Comparison of ENCODE assay signal across 8 cellular contexts in the genomic region with DNA sequence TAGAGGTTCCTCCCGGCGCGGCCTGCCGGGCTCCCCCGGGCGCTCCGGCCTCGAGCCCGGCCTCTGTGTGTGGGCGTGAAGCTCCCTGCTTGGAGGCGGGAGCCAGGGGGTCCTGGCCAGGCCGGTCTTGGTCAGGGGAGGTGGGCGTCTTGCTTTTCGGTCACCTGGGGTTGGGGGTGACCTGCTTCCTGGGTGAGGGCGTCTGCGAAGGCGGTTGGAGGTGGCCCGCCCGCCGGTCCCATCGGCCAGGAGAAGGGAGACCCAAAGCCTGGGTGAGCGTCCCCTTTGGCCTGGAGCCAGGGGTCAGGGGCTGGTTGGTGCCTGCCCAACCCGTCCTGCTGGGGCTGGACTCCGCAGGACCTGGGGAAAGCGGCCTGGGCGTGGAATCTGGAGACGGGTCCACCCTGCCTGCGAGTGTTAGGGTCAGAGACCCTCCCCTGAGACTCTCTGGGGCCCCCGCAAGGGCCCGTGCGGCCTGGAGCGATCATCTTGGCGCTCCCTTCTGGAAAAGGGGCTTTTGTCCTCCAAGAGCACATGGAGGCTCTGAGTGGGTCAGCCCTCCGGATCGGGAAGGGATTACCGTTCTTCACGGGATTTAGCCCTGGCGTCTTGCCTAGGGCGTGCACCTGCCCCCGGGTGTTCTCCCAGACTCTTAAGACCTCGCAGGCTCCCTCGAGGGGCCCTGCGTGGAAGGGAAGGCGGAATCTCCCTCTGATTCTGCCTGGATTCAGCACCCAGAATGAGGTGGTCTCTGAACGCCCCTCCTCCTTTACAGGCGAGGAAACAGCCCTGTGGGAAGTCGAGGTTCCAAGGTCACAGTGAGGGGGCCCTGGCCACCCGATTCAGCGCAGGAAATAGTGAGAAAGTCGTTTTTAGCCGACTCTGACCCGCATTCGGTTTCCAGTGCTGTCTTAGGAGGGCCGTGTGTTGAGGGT. TPM values are rescaled to one million over a fixed set of nuclear protein-coding genes. Genes with fewer than 3 reads are reported as not detected.
DNase-seq lines count a peak whose midpoint lies in the region; ATAC-seq and TF ChIP-seq lines count a peak whose summit lies in the region.

No MANE protein-coding gene starts in this region.

- H2BK5ac ChIP-seq in neuronal stem cell (ENCODE audit: low read length) = peak overlapping the region; percentile 70

- H3K4me2 ChIP-seq in neuronal stem cell (ENCODE audit: insufficient read depth, low read length, poor library complexity, severe bottlenecking) = peak overlapping the region; percentile 66

- H3K27me3 ChIP-seq in WERI-Rb-1 (ENCODE audit: insufficient read depth, low read depth, severe bottlenecking) (no peaks in the 10 kb centered on the region), neuronal stem cell (ENCODE audit: control insufficient read depth in 3 of 3, insufficient read depth in 3 of 3, low read depth in 1 of 3, low read length in 3 of 3) (no peaks in the 10 kb centered on the region)

- peak overlapping the region; percentile 97 for H3K14ac ChIP-seq in neuronal stem cell (ENCODE audit: low read length)

- peak overlapping the region; percentile 72 for H2AFZ ChIP-seq in neuronal stem cell (ENCODE audit: low read length)

- peak overlapping the region; percentile 99 for H3K23ac ChIP-seq in neuronal stem cell (ENCODE audit: low read depth, low read length, poor library complexity)

- peak overlapping the region; percentile 99 for H3K9ac ChIP-seq in neuronal stem cell (ENCODE audit: low read depth, low read length, poor library complexity)

- peaks cover 21% of the 10 kb centered on the region for H3K79me1 ChIP-seq in neuronal stem cell (ENCODE audit: low read depth, low read length)

- peak overlapping the region; percentile 30 for H2BK12ac ChIP-seq in neuronal stem cell (ENCODE audit: low read length)

- WGBS in neuronal stem cell (ENCODE audit: extremely low coverage in 2 of 2, insufficient read length in 2 of 2, insufficient replicate concordance in 1 of 2), 2 donors = no CpG with 5 or more reads among the region's 54 CpGs

- TF ChIP-seq CTCF in AG10803 (conservative IDR thresholded peaks at IDR 0.05; ENCODE audit: low read length) (no peak), WERI-Rb-1 (IDR thresholded peaks at IDR 0.05; ENCODE audit: low read depth, low read length) (peak; percentile 11; the same call in 1 of the 2 replicates), fibroblast of pulmonary artery (IDR thresholded peaks at IDR 0.05; ENCODE audit: low read length, missing control alignments) (no peak)

- peak overlapping the region; percentile 76 for H3K4ac ChIP-seq in neuronal stem cell (ENCODE audit: low read length)

- H2BK15ac ChIP-seq in neuronal stem cell (ENCODE audit: low read length) = peak overlapping the region; percentile 96

- DNase-seq in AG10803 (ENCODE audit: low read depth) (peak; percentile 52), WERI-Rb-1 (peak; percentile 81), fibroblast of pulmonary artery (ENCODE audit: low read depth) (peak; percentile 60), neuronal stem cell (ENCODE audit: low spot score) (no peak), kidney glomerular epithelial cell (lab: John Stamatoyannopoulos, UW) (no peak)

- peak overlapping the region; percentile 30 for H4K91ac ChIP-seq in neuronal stem cell (ENCODE audit: low read depth, low read length, poor library complexity)

- H3K4me3 ChIP-seq in AG10803 (ENCODE audit: low read length) (peak overlapping the region; percentile 91), WERI-Rb-1 (ENCODE audit: low read depth, low read length) (peak overlapping the region; percentile 62), fibroblast of pulmonary artery (replicated peaks; ENCODE audit: low read depth, low read length) (peak overlapping the region; percentile 89), neuronal stem cell (ENCODE audit: low read length in 2 of 2) (peak overlapping the region; percentile 98 to 99)

- ATAC-seq in GM18511 (IDR thresholded peaks at IDR 0.05; ENCODE audit: unreplicated experiment) (peak; percentile 3), HG03558 (IDR thresholded peaks at IDR 0.05; ENCODE audit: extremely low read depth, unreplicated experiment) (peak; percentile 7), HG02610 (IDR thresholded peaks at IDR 0.05; ENCODE audit: unreplicated experiment) (no peak)

- H4K8ac ChIP-seq in neuronal stem cell (ENCODE audit: low read depth, low read length) = no peak overlapping the region

- H3K27ac ChIP-seq in WERI-Rb-1 = peak overlapping the region; percentile 94
- peak overlapping the region; percentile 61 for H3K27ac ChIP-seq in neuronal stem cell (replicated peaks; ENCODE audit: low read length)

- peak overlapping the region; percentile 99 for H2AK5ac ChIP-seq in neuronal stem cell (ENCODE audit: low read depth, low read length)

- H3K9me3 ChIP-seq in WERI-Rb-1 (ENCODE audit: severe bottlenecking) = peaks cover 5% of the 10 kb centered on the region
- H3K9me3 ChIP-seq in neuronal stem cell (replicated peaks in 1 of 2; ENCODE audit: control insufficient read depth in 2 of 2, insufficient read depth in 1 of 2, low read depth in 1 of 2, low read length in 2 of 2) = peaks cover 2 to 4% of the 10 kb centered on the region in 2 donors

- peak overlapping the region; percentile 67 for H2BK120ac ChIP-seq in neuronal stem cell (ENCODE audit: low read depth, low read length)

- H3K18ac ChIP-seq in neuronal stem cell (ENCODE audit: low read length) = peak overlapping the region; percentile 95

- H3K36me3 ChIP-seq in WERI-Rb-1 = peaks cover 54% of the 10 kb centered on the region
- H3K36me3 ChIP-seq in neuronal stem cell (replicated peaks in 1 of 2; ENCODE audit: control insufficient read depth in 2 of 2, insufficient read depth in 2 of 2, low read length in 2 of 2) = peaks cover 12 to 33% of the 10 kb centered on the region in 2 donors

- peaks cover 13 to 17% of the 10 kb centered on the region in 2 donors for H3K4me1 ChIP-seq in neuronal stem cell (ENCODE audit: control insufficient read depth in 2 of 2, insufficient read depth in 1 of 2, low read depth in 1 of 2, low read length in 2 of 2)

RNA-seq across cellular contexts. Expression of a gene that starts 0.8 kb away (rescaled TPM):
- 596 TPM for polyA plus RNA-seq in neuronal stem cell (2013, experiment 1 of 2)
- 585 TPM for polyA plus RNA-seq in neuronal stem cell (2013, experiment 2 of 2)

RNA-seq across cellular contexts. Expression of a gene that starts 16.5 kb away (rescaled TPM):
- polyA plus RNA-seq in neuronal stem cell (2013, experiment 1 of 2) = 0.10 TPM
- polyA plus RNA-seq in neuronal stem cell (2013, experiment 2 of 2) = 0.10 TPM

RNA-seq across cellular contexts. Expression of a gene that starts 29.3 kb away (rescaled TPM):
- polyA plus RNA-seq in neuronal stem cell (2013, experiment 1 of 2) = 0.04 TPM
- polyA plus RNA-seq in neuronal stem cell (2013, experiment 2 of 2) = 0.06 TPM

RNA-seq across cellular contexts. Expression of a gene that starts 41.6 kb away (rescaled TPM):
- polyA plus RNA-seq in neuronal stem cell (2013, experiment 1 of 2) = 109 TPM
- 105 TPM for polyA plus RNA-seq in neuronal stem cell (2013, experiment 2 of 2)

Comparison
In these comparisons a context has a peak if more than half of its experiments do, and no peak if none do; other contexts are left out.
1. DNase-seq: peak in AG10803 (single experiment), WERI-Rb-1 (single experiment) and fibroblast of pulmonary artery (single experiment); none in neuronal stem cell (single experiment) and kidney glomerular epithelial cell (single experiment).
2. Peak in every context shown above with its lines, with median percentiles within 50 percentile points of each other: H3K4me3 ChIP-seq.